ENCODE assay signal across 15 cellular contexts in genomic region chr11:87368876-87369480, GRCh38.
DNase-seq lines count a peak whose midpoint lies in the region; ATAC-seq and TF ChIP-seq lines count a peak whose summit lies in the region.
"Had no signal": no experiment of that assay in that cellular context is flagged by ENCODE, and none has a peak within 500 bp of the region (broad histone marks: within the 10 kb centered on the region; RNA-seq: fewer than 3 reads in every experiment).

No MANE protein-coding gene starts in this region.

- no peaks in the 10 kb centered on the region for H3K27me3 ChIP-seq in iPS-20b (ENCODE audit: insufficient read depth, low read length)
- H3K27me3 ChIP-seq: suprapubic skin had no signal

- H3K27ac Mint-ChIP-seq in WTC11 (peak overlapping the region; percentile 32; the same call in 1 of the 2 replicates), progenitor cell of endocrine pancreas (no peak overlapping the region)
- H3K27ac Mint-ChIP-seq in activated T-helper 17 cell treated with anti-CD3 and anti-CD28 coated beads, Interleukin-2, amount 50 U/mL, for 72 hours, result no peak overlapping the region
- H3K27ac Mint-ChIP-seq: dendritic cell treated with granulocyte-macrophage colony-stimulating factor and Interleukin-4, amounts not matched to agents 40 ng/mL and 50 ng/mL, for 4 days had no signal

- H3K4me3 Mint-ChIP-seq in WTC11 (no peak overlapping the region), progenitor cell of endocrine pancreas (ENCODE audit: low read depth) (no peak overlapping the region)
- H3K4me3 Mint-ChIP-seq in activated T-helper 17 cell treated with anti-CD3 and anti-CD28 coated beads, Interleukin-2, amount 50 U/mL, for 72 hours, result no peak overlapping the region
- H3K4me3 Mint-ChIP-seq: dendritic cell treated with granulocyte-macrophage colony-stimulating factor and Interleukin-4, amounts not matched to agents 40 ng/mL and 50 ng/mL, for 4 days had no signal

- peak; percentile 65 for ATAC-seq in WTC11
- ATAC-seq in activated T-helper 17 cell treated with anti-CD3 and anti-CD28 coated beads, Interleukin-2, amount 50 U/mL, for 72 hours (replicated peaks), result no peak
- ATAC-seq: left colon, SK-N-SH treated with all-trans-retinoic acid at 6 μM for 48 hours had no signal

- H3K9me3 Mint-ChIP-seq in WTC11 (no peaks in the 10 kb centered on the region), progenitor cell of endocrine pancreas (ENCODE audit: low read depth) (no peaks in the 10 kb centered on the region)
- no peaks in the 10 kb centered on the region for H3K9me3 Mint-ChIP-seq in activated T-helper 17 cell treated with anti-CD3 and anti-CD28 coated beads, Interleukin-2, amount 50 U/mL, for 72 hours
- H3K9me3 Mint-ChIP-seq: dendritic cell treated with granulocyte-macrophage colony-stimulating factor and Interleukin-4, amounts not matched to agents 40 ng/mL and 50 ng/mL, for 4 days had no signal

- 0 out of 2 replicates have a peak overlapping the region, but pooled peaks have one; percentile 6 for H3K4me3 ChIP-seq in iPS-20b (ENCODE audit: low read length)
- H3K4me3 ChIP-seq: skin epidermis, suprapubic skin had no signal

- no peaks in the 10 kb centered on the region for H3K36me3 ChIP-seq in iPS-20b (ENCODE audit: insufficient read depth, low read depth, low read length)
- H3K36me3 ChIP-seq: suprapubic skin had no signal

- DNase-seq in ELF-1 (ENCODE audit: low read depth, low spot score) (peak; percentile 52), NCI-H187 (lab: John Stamatoyannopoulos, UW) (peak; percentile 27 to 66), WTC11 (ENCODE audit: low spot score) (no peak), AG08395 (ENCODE audit: low spot score) (no peak), progenitor cell of endocrine pancreas (ENCODE audit: low spot score, unreplicated experiment) (no peak)
- DNase-seq in activated CD8-positive, alpha-beta memory T cell treated with anti-CD3 and anti-CD28 coated beads for 24 hours, result no peak
- DNase-seq: foreskin fibroblast, left colon, MM.1S had no signal

- TF ChIP-seq CTCF in WTC11 (IDR thresholded peaks at IDR 0.05), result no peak
- no peak for TF ChIP-seq CTCF in progenitor cell of endocrine pancreas (IDR thresholded peaks at IDR 0.05; ENCODE audit: unreplicated experiment)

- H3K27me3 Mint-ChIP-seq in WTC11 (ENCODE audit: low read depth) (no peaks in the 10 kb centered on the region), progenitor cell of endocrine pancreas (no peaks in the 10 kb centered on the region)
- H3K27me3 Mint-ChIP-seq in activated T-helper 17 cell treated with anti-CD3 and anti-CD28 coated beads, Interleukin-2, amount 50 U/mL, for 72 hours, result peaks cover 13% of the 10 kb centered on the region
- H3K27me3 Mint-ChIP-seq: dendritic cell treated with granulocyte-macrophage colony-stimulating factor and Interleukin-4, amounts not matched to agents 40 ng/mL and 50 ng/mL, for 4 days had no signal

- POLR2A ChIA-PET in WTC11 (lab: Charles Lee), result interaction anchor here (1.0 kb wide), 1 partner anchor 8 kb away, joined by 4 read pairs; no protein-coding TSS in a partner anchor

- no peak overlapping the region for H3K9ac ChIP-seq in iPS-20b (ENCODE audit: low read depth, low read length)

- H3K36me3 Mint-ChIP-seq in WTC11 (no peaks in the 10 kb centered on the region), progenitor cell of endocrine pancreas (ENCODE audit: insufficient read depth) (no peaks in the 10 kb centered on the region)
- H3K36me3 Mint-ChIP-seq in activated T-helper 17 cell treated with anti-CD3 and anti-CD28 coated beads, Interleukin-2, amount 50 U/mL, for 72 hours (ENCODE audit: low read depth), result no peaks in the 10 kb centered on the region

- H3K9me3 ChIP-seq in iPS-20b (ENCODE audit: insufficient read depth, low read depth, low read length), result no peaks in the 10 kb centered on the region
- H3K9me3 ChIP-seq: suprapubic skin had no signal

- H3K4me1 ChIP-seq in iPS-20b (ENCODE audit: insufficient read depth, low read length), result peaks cover 20% of the 10 kb centered on the region
- H3K4me1 ChIP-seq: suprapubic skin had no signal

- peaks cover 36% of the 10 kb centered on the region for H3K4me1 Mint-ChIP-seq in WTC11
- no peaks in the 10 kb centered on the region for H3K4me1 Mint-ChIP-seq in activated T-helper 17 cell treated with anti-CD3 and anti-CD28 coated beads, Interleukin-2, amount 50 U/mL, for 72 hours
- no peaks in the 10 kb centered on the region for H3K4me1 Mint-ChIP-seq in progenitor cell of endocrine pancreas (ENCODE audit: low read depth)

- CTCF ChIA-PET in WTC11 (lab: Charles Lee), result interaction anchor here (2.3 to 3.6 kb wide), 2 partner anchors 15 to 52 kb away, joined by 9 to 27 read pairs; no protein-coding TSS in a partner anchor

- H3K27ac ChIP-seq in iPS-20b (ENCODE audit: low read length), result no peak overlapping the region
- H3K27ac ChIP-seq: suprapubic skin had no signal

TF ChIP-seq in WTC11, 78 proteins besides CTCF, POLR2A, EP300 and RAD21:
- TF ChIP-seq SMAD3 (CRISPR knock-in tag; IDR thresholded peaks at IDR 0.05; ENCODE audit: borderline replicate concordance) (0 out of 2 replicates have a peak, but pooled peaks have one; percentile 36), RELA (CRISPR knock-in tag; IDR thresholded peaks at IDR 0.05; ENCODE audit: borderline replicate concordance) (no peak)

Comparison
In these comparisons a context has a peak if more than half of its experiments do, and no peak if none do; other contexts are left out.
1. DNase-seq: peak in ELF-1 (single experiment) and NCI-H187 (2 of 2); none in WTC11 (single experiment), activated CD8-positive, alpha-beta memory T cell treated with anti-CD3 and anti-CD28 coated beads for 24 hours (single experiment), AG08395 (single experiment) and progenitor cell of endocrine pancreas (single experiment).